In genomic region chr4:11625206-11625605, GRCh38 we compare ENCODE assay signal across 1 cellular context.
TF ChIP-seq lines count a peak whose summit lies in the region.

No MANE protein-coding gene starts in this region.

TF ChIP-seq in HepG2, 621 proteins besides CTCF, POLR2A, EP300 and RAD21 (continued from another document):
- no peak for TF ChIP-seq TRIM24 (CRISPR knock-in tag; IDR thresholded peaks at IDR 0.05)
- TF ChIP-seq, protein P1, sequence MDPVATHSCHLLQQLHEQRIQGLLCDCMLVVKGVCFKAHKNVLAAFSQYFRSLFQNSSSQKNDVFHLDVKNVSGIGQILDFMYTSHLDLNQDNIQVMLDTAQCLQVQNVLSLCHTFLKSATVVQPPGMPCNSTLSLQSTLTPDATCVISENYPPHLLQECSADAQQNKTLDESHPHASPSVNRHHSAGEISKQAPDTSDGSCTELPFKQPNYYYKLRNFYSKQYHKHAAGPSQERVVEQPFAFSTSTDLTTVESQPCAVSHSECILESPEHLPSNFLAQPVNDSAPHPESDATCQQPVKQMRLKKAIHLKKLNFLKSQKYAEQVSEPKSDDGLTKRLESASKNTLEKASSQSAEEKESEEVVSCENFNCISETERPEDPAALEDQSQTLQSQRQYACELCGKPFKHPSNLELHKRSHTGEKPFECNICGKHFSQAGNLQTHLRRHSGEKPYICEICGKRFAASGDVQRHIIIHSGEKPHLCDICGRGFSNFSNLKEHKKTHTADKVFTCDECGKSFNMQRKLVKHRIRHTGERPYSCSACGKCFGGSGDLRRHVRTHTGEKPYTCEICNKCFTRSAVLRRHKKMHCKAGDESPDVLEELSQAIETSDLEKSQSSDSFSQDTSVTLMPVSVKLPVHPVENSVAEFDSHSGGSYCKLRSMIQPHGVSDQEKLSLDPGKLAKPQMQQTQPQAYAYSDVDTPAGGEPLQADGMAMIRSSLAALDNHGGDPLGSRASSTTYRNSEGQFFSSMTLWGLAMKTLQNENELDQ (CRISPR knock-in tag; IDR thresholded peaks at IDR 0.05; ENCODE audit: borderline replicate concordance): no peak
- no peak for TF ChIP-seq MXD3 (CRISPR knock-in tag; IDR thresholded peaks at IDR 0.05)
- TF ChIP-seq ARID5B (CRISPR knock-in tag; IDR thresholded peaks at IDR 0.05): no peak
- no peak for TF ChIP-seq CHD4 (IDR thresholded peaks at IDR 0.05; ENCODE audit: borderline replicate concordance, low read length)
- TF ChIP-seq PAX8 (CRISPR knock-in tag; IDR thresholded peaks at IDR 0.05; ENCODE audit: borderline replicate concordance): no peak
- TF ChIP-seq RBAK (CRISPR knock-in tag; IDR thresholded peaks at IDR 0.05): no peak
- no peak for TF ChIP-seq PHB2 (IDR thresholded peaks at IDR 0.05; ENCODE audit: partially characterized antibody)
- no peak for TF ChIP-seq HNRNPK (IDR thresholded peaks at IDR 0.05; ENCODE audit: low read depth, low read length, poor library complexity, severe bottlenecking)
- TF ChIP-seq ZNF264 (CRISPR knock-in tag; IDR thresholded peaks at IDR 0.05): no peak
- no peak for TF ChIP-seq IRF9 (CRISPR knock-in tag; IDR thresholded peaks at IDR 0.05; ENCODE audit: borderline replicate concordance)
- no peak for TF ChIP-seq ZNF660 (CRISPR knock-in tag; IDR thresholded peaks at IDR 0.05; ENCODE audit: borderline replicate concordance, low read depth)
TF ChIP-seq in HepG2: peak in this region for 0.
